In genomic region chr22:22178992-22179391, GRCh38 we compare ENCODE assay signal across 19 cellular contexts.
"Had no signal": no experiment of that assay in that cellular context is flagged by ENCODE, and none has a peak within 500 bp of the region (broad histone marks: within the 10 kb centered on the region; RNA-seq: fewer than 3 reads in every experiment).

No MANE protein-coding gene starts in this region.

- H3K9me3 Mint-ChIP-seq: activated CD4-positive, alpha-beta T cell treated with anti-CD3 and anti-CD28 coated beads, Interleukin-2, amount 10 ng/mL, durations not matched to agents 24 days and 14 days; activated CD8-positive, alpha-beta T cell treated with anti-CD3 and anti-CD28 coated beads for 36 hours; activated T-helper 17 cell treated with anti-CD3 and anti-CD28 coated beads, Interleukin-2, amount 50 U/mL, for 72 hours; effector memory CD8-positive, alpha-beta T cell had no signal

- H3K27ac ChIP-seq: cardiac muscle cell, neutrophil, pancreas, sigmoid colon, tibial artery had no signal

- ATAC-seq: activated CD8-positive, alpha-beta T cell treated with anti-CD3 and anti-CD28 coated beads for 36 hours; activated T-helper 17 cell treated with anti-CD3 and anti-CD28 coated beads, Interleukin-2, amount 50 U/mL, for 72 hours; effector memory CD8-positive, alpha-beta T cell; naive thymus-derived CD8-positive, alpha-beta T cell; stimulated activated naive CD8-positive, alpha-beta T cell treated with anti-CD3 and anti-CD28 coated beads, Interleukin-15, Interleukin-2, amounts not matched to agents 100 U/mL and 50 U/mL, for 24 hours had no signal

- H3K4me3 ChIP-seq: cardiac muscle cell, pancreas, sigmoid colon, tibial artery had no signal

- H3K4me3 Mint-ChIP-seq: activated CD4-positive, alpha-beta T cell treated with anti-CD3 and anti-CD28 coated beads, Interleukin-2, amount 10 ng/mL, durations not matched to agents 24 days and 14 days; activated CD8-positive, alpha-beta T cell treated with anti-CD3 and anti-CD28 coated beads for 36 hours; activated naive CD8-positive, alpha-beta T cell treated with anti-CD3 and anti-CD28 coated beads, Interleukin-2, amount 10 ng/mL, durations not matched to agents 7 days and 5 days; activated T-helper 17 cell treated with anti-CD3 and anti-CD28 coated beads, Interleukin-2, amount 50 U/mL, for 72 hours; effector memory CD8-positive, alpha-beta T cell; naive thymus-derived CD8-positive, alpha-beta T cell had no signal

- DNase-seq: activated CD4-positive, alpha-beta T cell treated with anti-CD3 and anti-CD28 coated beads, Interleukin-2, amount 10 ng/mL, durations not matched to agents 24 days and 14 days; activated CD8-positive, alpha-beta T cell treated with anti-CD3 and anti-CD28 coated beads for 36 hours; activated naive CD4-positive, alpha-beta T cell; activated naive CD8-positive, alpha-beta T cell treated with anti-CD3 and anti-CD28 coated beads, Interleukin-2, amount 10 ng/mL, durations not matched to agents 7 days and 5 days; activated T-cell treated with anti-CD3 and anti-CD28 coated beads, Interleukin-2, amount 50 U/mL, for 1 hour; amygdala; effector memory CD8-positive, alpha-beta T cell; foreskin fibroblast; mesendoderm; naive thymus-derived CD8-positive, alpha-beta T cell; pancreas; sigmoid colon; stimulated activated naive CD8-positive, alpha-beta T cell treated with anti-CD3 and anti-CD28 coated beads, Interleukin-15, Interleukin-2, amounts not matched to agents 100 U/mL and 50 U/mL, for 24 hours; substantia nigra; T-helper 9 cell; tibial artery had no signal

- H3K4me1 Mint-ChIP-seq: activated naive CD8-positive, alpha-beta T cell treated with anti-CD3 and anti-CD28 coated beads, Interleukin-2, amount 10 ng/mL, durations not matched to agents 7 days and 5 days; activated T-helper 17 cell treated with anti-CD3 and anti-CD28 coated beads, Interleukin-2, amount 50 U/mL, for 72 hours had no signal

- H3K9me3 ChIP-seq: neutrophil, pancreas, sigmoid colon, tibial artery had no signal

- H3K36me3 ChIP-seq: cardiac muscle cell, neutrophil, pancreas, sigmoid colon, tibial artery had no signal

- H3K27ac Mint-ChIP-seq: activated CD4-positive, alpha-beta T cell treated with anti-CD3 and anti-CD28 coated beads, Interleukin-2, amount 10 ng/mL, durations not matched to agents 24 days and 14 days; activated CD8-positive, alpha-beta T cell treated with anti-CD3 and anti-CD28 coated beads for 36 hours; activated naive CD8-positive, alpha-beta T cell treated with anti-CD3 and anti-CD28 coated beads, Interleukin-2, amount 10 ng/mL, durations not matched to agents 7 days and 5 days; activated T-helper 17 cell treated with anti-CD3 and anti-CD28 coated beads, Interleukin-2, amount 50 U/mL, for 72 hours; effector memory CD8-positive, alpha-beta T cell; naive thymus-derived CD8-positive, alpha-beta T cell had no signal

- H3K4me1 ChIP-seq: pancreas, sigmoid colon, tibial artery had no signal

- H3K36me3 Mint-ChIP-seq: activated naive CD8-positive, alpha-beta T cell treated with anti-CD3 and anti-CD28 coated beads, Interleukin-2, amount 10 ng/mL, durations not matched to agents 7 days and 5 days; naive thymus-derived CD8-positive, alpha-beta T cell had no signal
